Comparison of ENCODE assay signal across 21 cellular contexts in genomic region chr15:77171568-77171967, GRCh38.
DNase-seq lines count a peak whose midpoint lies in the region; ATAC-seq, FAIRE-seq and TF ChIP-seq lines count a peak whose summit lies in the region.
"Had no signal": no experiment of that assay in that cellular context is flagged by ENCODE, and none has a peak within 500 bp of the region (broad histone marks: within the 10 kb centered on the region; RNA-seq: fewer than 3 reads in every experiment).

No MANE protein-coding gene starts in this region.

- no peak overlapping the region for H3K23ac ChIP-seq in IMR-90 (ENCODE audit: low read depth, low read length)

- TF ChIP-seq EP300 in HepG2 (IDR thresholded peaks at IDR 0.05; ENCODE audit: low read depth in 2 of 2, low read length in 2 of 2) (no peak), HepG2 (CRISPR knock-in tag; IDR thresholded peaks at IDR 0.05; ENCODE audit: borderline replicate concordance) (no peak), K562 (IDR thresholded peaks at IDR 0.05; ENCODE audit: low read length) (no peak)

- intact Hi-C loops in HepG2 (cut with micrococcal nuclease; ENCODE audit: unreplicated experiment): no loop called here
- intact Hi-C loops in right lobe of liver (cut with DNase I): no loop called here
- intact Hi-C loops in IMR-90 (cut with micrococcal nuclease): no loop called here
- intact Hi-C loops in K562 (cut with micrococcal nuclease): no loop called here
- intact Hi-C loops in tibial artery (cut with DNase I; ENCODE audit: low total_unique reads): no loop called here

- no peak overlapping the region for H3K14ac ChIP-seq in IMR-90 (replicated peaks; ENCODE audit: low read depth, low read length)

- no peak overlapping the region for H2BK15ac ChIP-seq in IMR-90 (ENCODE audit: low read depth, low read length)

- H3K56ac ChIP-seq in IMR-90 (ENCODE audit: extremely low read depth, insufficient read depth, low read length): no peak overlapping the region

- H3K79me2 ChIP-seq in HepG2 (ENCODE audit: insufficient read depth, low read length): no peaks in the 10 kb centered on the region
- H3K79me2 ChIP-seq in K562 (ENCODE audit: control insufficient read depth, insufficient read depth, low read length): no peaks in the 10 kb centered on the region

- H2BK120ac ChIP-seq in IMR-90 (ENCODE audit: low read depth, low read length): no peak overlapping the region

- TF ChIP-seq POLR2A in HepG2 (IDR thresholded peaks at IDR 0.05; ENCODE audit: insufficient read depth in 1 of 2, low read depth in 2 of 2, low read length in 2 of 2) (no peak), right lobe of liver (IDR thresholded peaks at IDR 0.05) (no peak), IMR-90 (IDR thresholded peaks at IDR 0.05; ENCODE audit: low read depth, low read length) (no peak), K562 (conservative IDR thresholded peaks at IDR 0.05) (no peak)

- POLR2A ChIA-PET in HepG2 (lab: Yijun Ruan, JAX) (no interaction called here), IMR-90 (lab: Charles Lee; ENCODE audit: unreplicated experiment) (no interaction called here), K562 (lab: Yijun Ruan, JAX) (no interaction called here)

- peaks cover 19 to 57% of the 10 kb centered on the region in 2 experiments for H3K79me1 ChIP-seq in IMR-90 (ENCODE audit: low read depth in 1 of 2, low read length in 2 of 2)

- in situ Hi-C loops in HepG2 (cut with HindIII; ENCODE audit: extremely low pct_ligation_motif_present, low pct_unique_long_range_greater_than_20kb) (no loop called here), IMR-90 (cut with MboI; ENCODE audit: low sequenced_read_pairs) (no loop called here), K562 (cut with MboI) (no loop called here)

- H3K4ac ChIP-seq in IMR-90 (ENCODE audit: low read depth, low read length): no peak overlapping the region

- no peak overlapping the region for H2BK20ac ChIP-seq in IMR-90 (ENCODE audit: low read depth, low read length)

- H3K4me1 ChIP-seq in HepG2 (ENCODE audit: insufficient read depth, low read length) (peaks cover 24% of the 10 kb centered on the region), right lobe of liver (no peaks in the 10 kb centered on the region), IMR-90 (ENCODE audit: control insufficient read depth, insufficient read depth, low read length) (peaks cover 10% of the 10 kb centered on the region), K562 (replicated peaks in 1 of 2; ENCODE audit: control insufficient read depth in 2 of 2, insufficient read depth in 2 of 2, low read length in 2 of 2) (no peaks in the 10 kb centered on the region), small intestine (ENCODE audit: control insufficient read depth in 2 of 2, insufficient read depth in 1 of 2, low read depth in 1 of 2, low read length in 1 of 2) (no peaks in the 10 kb centered on the region), tibial artery (no peaks in the 10 kb centered on the region)
- H3K4me1 ChIP-seq: BE2C, BLaER1 had no signal

- TF ChIP-seq RAD21 in HepG2 (CRISPR knock-in tag; IDR thresholded peaks at IDR 0.05) (no peak), IMR-90 (IDR thresholded peaks at IDR 0.05; ENCODE audit: low read length) (no peak), K562 (CRISPR knock-in tag; conservative IDR thresholded peaks at IDR 0.05 in 1 of 2, IDR thresholded peaks at IDR 0.05 in 1 of 2) (no peak)

- no peak overlapping the region for H3K4me3 ChIP-seq in HepG2 (replicated peaks in 1 of 3; ENCODE audit: insufficient read depth in 1 of 3, low read depth in 2 of 3, low read length in 3 of 3)
- H3K4me3 ChIP-seq in right lobe of liver: no peak overlapping the region
- H3K4me3 ChIP-seq in IMR-90 (ENCODE audit: insufficient read depth, low read depth, low read length): no peak overlapping the region
- no peak overlapping the region for H3K4me3 ChIP-seq in K562
- no peak overlapping the region for H3K4me3 ChIP-seq in small intestine (ENCODE audit: low read depth in 1 of 2, low read length in 2 of 2)
- H3K4me3 ChIP-seq in tibial artery: no peak overlapping the region
- H3K4me3 ChIP-seq: BLaER1 had no signal

- H3K27ac ChIP-seq in HepG2 (ENCODE audit: extremely low read length, insufficient read depth, low read length) (no peak overlapping the region), right lobe of liver (no peak overlapping the region), IMR-90 (ENCODE audit: insufficient read depth, low read length) (no peak overlapping the region), K562 (ENCODE audit: extremely low read depth, low read depth, low read length) (no peak overlapping the region), small intestine (ENCODE audit: low read depth in 1 of 2, low read length in 1 of 2) (no peak overlapping the region), tibial artery (no peak overlapping the region)
- H3K27ac ChIP-seq: 22Rv1, BLaER1 had no signal

- no peak overlapping the region for H2AK9ac ChIP-seq in IMR-90 (replicated peaks; ENCODE audit: low read depth, low read length, poor library complexity)

- H3K18ac ChIP-seq in IMR-90 (ENCODE audit: low read depth, low read length): no peak overlapping the region

- 100% methylated on average over 1 of the region's 1 CpG for WGBS in HepG2 (ENCODE audit: low lambda C conversion rate)
- WGBS in right lobe of liver (ENCODE audit: insufficient coverage, low coverage, low lambda C conversion rate, missing lambda C conversion rate): 100% methylated on average over 1 of the region's 1 CpG
- no CpG with 5 or more reads among the region's 1 CpG for WGBS in IMR-90 (ENCODE audit: extremely low coverage in 2 of 2, insufficient read length in 1 of 2), 2 experiments
- 93% methylated on average over 1 of the region's 1 CpG for whole genome bisulfite sequencing in K562 (ENCODE audit: insufficient coverage, low coverage, missing lambda C conversion rate)
- 89 to 94% (median 92%) methylated on average over 1 of the region's 1 CpG for WGBS in small intestine, 3 donors

- H3K9ac ChIP-seq in HepG2 (ENCODE audit: insufficient read depth, low read depth, low read length) (no peak overlapping the region), IMR-90 (ENCODE audit: low read depth, low read length) (no peak overlapping the region), K562 (ENCODE audit: insufficient read depth in 1 of 2, low read depth in 2 of 2, low read length in 2 of 2) (no peak overlapping the region)
- H3K9ac ChIP-seq: BLaER1 had no signal

- H3K36me3 ChIP-seq in HepG2 (replicated peaks in 1 of 2; ENCODE audit: control insufficient read depth in 1 of 2, insufficient read depth in 2 of 2, low read length in 2 of 2) (no peaks in the 10 kb centered on the region), right lobe of liver (no peaks in the 10 kb centered on the region), IMR-90 (ENCODE audit: control insufficient read depth, insufficient read depth, low read length) (peaks cover 2% of the 10 kb centered on the region; the same call in 1 of the 2 replicates), K562 (ENCODE audit: control insufficient read depth, insufficient read depth, low read length) (no peaks in the 10 kb centered on the region), small intestine (ENCODE audit: control insufficient read depth in 2 of 2, insufficient read depth in 2 of 2, low read length in 2 of 2) (no peaks in the 10 kb centered on the region), tibial artery (peaks cover 0 to under 1% (median 0%) of the 10 kb centered on the region in 3 donors)
- H3K36me3 ChIP-seq: BE2C, BLaER1 had no signal

- ATAC-seq in HepG2 (no peak), right lobe of liver (no peak), IMR-90 (ENCODE audit: low read depth) (no peak), K562 (no peak)

- CTCF ChIA-PET in HepG2 (lab: Yijun Ruan, JAX; ENCODE audit: low intra/inter-chr PET ratio, low total read pairs) (no interaction called here), IMR-90 (lab: Yijun Ruan, JAX) (interaction anchor here (1.1 kb wide), 1 partner anchor 8 kb away, joined by 3 read pairs; no protein-coding TSS in a partner anchor), K562 (lab: Yijun Ruan, JAX; ENCODE audit: low intra/inter-chr PET ratio) (no interaction called here)

- FAIRE-seq in HepG2 (lab: Jason Lieb, UNC): no peak
- FAIRE-seq in K562 (lab: Jason Lieb, UNC): no peak
- FAIRE-seq in small intestine (lab: Jason Lieb, UNC): peak; percentile 5
- FAIRE-seq: G401.6, GM12891 had no signal

- no peak overlapping the region for H4K91ac ChIP-seq in IMR-90 (ENCODE audit: insufficient read depth, low read depth, low read length)

- no peak overlapping the region for H4K8ac ChIP-seq in IMR-90 (ENCODE audit: low read depth in 2 of 2, low read length in 2 of 2)

- H2AFZ ChIP-seq in HepG2 (ENCODE audit: low read length): no peak overlapping the region
- no peak overlapping the region for H2AFZ ChIP-seq in IMR-90 (replicated peaks; ENCODE audit: low read length, poor library complexity)
- H2AFZ ChIP-seq in K562 (ENCODE audit: low read depth, low read length): no peak overlapping the region

- BruUV-seq in HepG2 (replicated peaks; lab: Mats Ljungman, UMichigan) (no TSS peak), IMR-90 (replicated peaks; lab: Mats Ljungman, UMichigan) (no TSS peak), K562 (replicated peaks; lab: Mats Ljungman, UMichigan) (no TSS peak)

- H4K20me1 ChIP-seq in HepG2 (ENCODE audit: insufficient read depth, low read length) (no peaks in the 10 kb centered on the region), IMR-90 (ENCODE audit: insufficient read depth, low read length) (peaks cover 4% of the 10 kb centered on the region; the same call in 1 of the 2 replicates), K562 (replicated peaks; ENCODE audit: control insufficient read depth, insufficient read depth, low read length) (no peaks in the 10 kb centered on the region)
- H4K20me1 ChIP-seq: BLaER1 had no signal

- H3K9me1 ChIP-seq in IMR-90 (ENCODE audit: insufficient read depth, low read length): no peaks in the 10 kb centered on the region
- no peaks in the 10 kb centered on the region for H3K9me1 ChIP-seq in K562 (ENCODE audit: control insufficient read depth, insufficient read depth, low read length)

- H3K27me3 ChIP-seq in HepG2 (ENCODE audit: control insufficient read depth in 1 of 2, insufficient read depth in 2 of 2, low read length in 2 of 2): no peaks in the 10 kb centered on the region
- no peaks in the 10 kb centered on the region for H3K27me3 ChIP-seq in right lobe of liver
- no peaks in the 10 kb centered on the region for H3K27me3 ChIP-seq in IMR-90 (ENCODE audit: control insufficient read depth, insufficient read depth, low read length)
- no peaks in the 10 kb centered on the region for H3K27me3 ChIP-seq in K562 (ENCODE audit: control insufficient read depth in 2 of 2, insufficient read depth in 2 of 2, low read length in 2 of 2)
- H3K27me3 ChIP-seq in small intestine (ENCODE audit: control insufficient read depth in 2 of 2, insufficient read depth in 2 of 2, low read length in 2 of 2): no peaks in the 10 kb centered on the region
- no peaks in the 10 kb centered on the region for H3K27me3 ChIP-seq in tibial artery
- H3K27me3 ChIP-seq: BE2C, BLaER1 had no signal

- dilution Hi-C loops in IMR-90 (cut with HindIII; ENCODE audit: low sequenced_read_pairs, unreplicated experiment): no loop called here

- no peak overlapping the region for H4K5ac ChIP-seq in IMR-90 (ENCODE audit: low read depth, low read length)

- H2AK5ac ChIP-seq in IMR-90 (ENCODE audit: low read depth, low read length): no peak overlapping the region

- H3K4me2 ChIP-seq in HepG2 (ENCODE audit: low read depth, low read length) (no peak overlapping the region), IMR-90 (ENCODE audit: low read depth, low read length) (no peak overlapping the region), K562 (ENCODE audit: insufficient read depth, low read length) (no peak overlapping the region)
- H3K4me2 ChIP-seq: BLaER1 had no signal

- DNase-seq in HepG2 (ENCODE audit: low spot score) (no peak), right lobe of liver (no peak), IMR-90 (no peak), K562 (ENCODE audit: extremely low read depth in 1 of 4, low spot score in 3 of 4) (no peak), small intestine (no peak), NCI-H345 treated with DMSO at 0.1 percent for 48 hours (lab: John Stamatoyannopoulos, UW; ENCODE audit: unreplicated experiment) (no peak), tibial artery (no peak), SW 1271 (lab: John Stamatoyannopoulos, UW) (no peak)
- DNase-seq: ACHN; BE2C; C1 segment of cervical spinal cord; CD4-positive, alpha-beta memory T cell; CD4-positive, CD25-positive, alpha-beta regulatory T cell; CD8-positive, alpha-beta memory T cell; COR-L47; DMS79 treated with DMSO at 0.1 percent for 48 hours; GF-D8 had no signal

- H3K9me3 ChIP-seq in HepG2 (ENCODE audit: low read length): no peaks in the 10 kb centered on the region
- H3K9me3 ChIP-seq in right lobe of liver: no peaks in the 10 kb centered on the region
- H3K9me3 ChIP-seq in IMR-90 (ENCODE audit: control insufficient read depth, insufficient read depth, low read length): no peaks in the 10 kb centered on the region
- H3K9me3 ChIP-seq in K562 (replicated peaks; ENCODE audit: control insufficient read depth, insufficient read depth, low read depth, low read length): no peaks in the 10 kb centered on the region
- H3K9me3 ChIP-seq in small intestine (ENCODE audit: control insufficient read depth, low read depth): no peaks in the 10 kb centered on the region
- no peaks in the 10 kb centered on the region for H3K9me3 ChIP-seq in tibial artery
- H3K9me3 ChIP-seq: BE2C, BLaER1 had no signal

- no peak overlapping the region for H2BK5ac ChIP-seq in IMR-90 (ENCODE audit: low read depth, low read length, poor library complexity, severe bottlenecking)

- TF ChIP-seq CTCF in HepG2 (CRISPR knock-in tag; IDR thresholded peaks at IDR 0.05) (no peak), right lobe of liver (IDR thresholded peaks at IDR 0.05) (no peak), IMR-90 (conservative IDR thresholded peaks at IDR 0.05; ENCODE audit: low read depth, low read length) (no peak), K562 (IDR thresholded peaks at IDR 0.05 in 2 of 3, conservative IDR thresholded peaks at IDR 0.05 in 1 of 3; ENCODE audit: insufficient read depth in 2 of 3, low read depth in 1 of 3, low read length in 3 of 3) (no peak), tibial artery (IDR thresholded peaks at IDR 0.05) (no peak)

Comparison
In these comparisons a context has a peak if more than half of its experiments do, and no peak if none do; other contexts are left out.
1. Of the 241 proteins assayed by ChIP-seq in both HepG2 and K562: peak only in HepG2: none; only in K562: none; in both: CEBPB; in neither: 239; mixed calls (peak in some experiments, not most) for 1.